ENCODE assay signal across 8 cellular contexts in genomic region chr19:12884926-12885748, GRCh38. TPM values are rescaled to one million over a fixed set of nuclear protein-coding genes. Genes with fewer than 3 reads are reported as not detected.
DNase-seq lines count a peak whose midpoint lies in the region; ATAC-seq, FAIRE-seq and TF ChIP-seq lines count a peak whose summit lies in the region.

No MANE protein-coding gene starts in this region.

- no peaks in the 10 kb centered on the region for H3K36me3 ChIP-seq in astrocyte (ENCODE audit: insufficient read depth, low read length)

- H3K79me2 ChIP-seq in astrocyte (ENCODE audit: insufficient read depth, low read length) = no peaks in the 10 kb centered on the region

- peaks cover 17% of the 10 kb centered on the region for H3K9me3 ChIP-seq in astrocyte (ENCODE audit: insufficient read depth, low read depth, low read length)

- H3K4me3 Mint-ChIP-seq in astrocyte (ENCODE audit: unreplicated experiment) = peak overlapping the region; percentile 54

- H3K27me3 Mint-ChIP-seq in astrocyte (ENCODE audit: low read depth, unreplicated experiment) = peaks cover 35% of the 10 kb centered on the region

- H3K27ac Mint-ChIP-seq in astrocyte (ENCODE audit: unreplicated experiment) = no peak overlapping the region

- no peaks in the 10 kb centered on the region for H4K20me1 ChIP-seq in astrocyte (ENCODE audit: insufficient read depth, low read length)

- no peak overlapping the region for H3K27ac ChIP-seq in astrocyte (ENCODE audit: low read depth, low read length)

- no peaks in the 10 kb centered on the region for H3K36me3 Mint-ChIP-seq in astrocyte (ENCODE audit: low read depth, unreplicated experiment)

- H3K4me1 ChIP-seq in astrocyte (ENCODE audit: insufficient read depth, low read length) = no peaks in the 10 kb centered on the region

- no peaks in the 10 kb centered on the region for H3K9me3 Mint-ChIP-seq in astrocyte (ENCODE audit: unreplicated experiment)

- peak overlapping the region; percentile 47 for H2AFZ ChIP-seq in astrocyte (ENCODE audit: low read depth, low read length)

- no peak overlapping the region for H3K9ac ChIP-seq in astrocyte (ENCODE audit: low read length)

- ATAC-seq in HG03097 (IDR thresholded peaks at IDR 0.05; ENCODE audit: low FRiP score, unreplicated experiment) = no peak

- DNase-seq in GDM1 (lab: John Stamatoyannopoulos, UW) (peak; percentile 47), MV-4-11 (lab: John Stamatoyannopoulos, UW) (peak; percentile 63), T-helper 22 cell (ENCODE audit: low read depth) (peak; percentile 68), astrocyte (ENCODE audit: low read depth) (peak; percentile 16), DMS114 treated with DMSO at 0.1 percent for 48 hours (lab: John Stamatoyannopoulos, UW; ENCODE audit: unreplicated experiment) (no peak)
- DNase-seq in stimulated activated CD4-positive, alpha-beta T cell treated with anti-CD3 and anti-CD28 coated beads, Interleukin-12 subunit alpha, Interleukin-12 subunit beta, amount 100 ng/mL, for 24 hours (ENCODE audit: low read depth in 2 of 2) = peak; percentile 72 to 92

- H3K4me1 Mint-ChIP-seq in astrocyte (ENCODE audit: low read depth, unreplicated experiment) = no peaks in the 10 kb centered on the region

- peak overlapping the region; percentile 70 for H3K4me2 ChIP-seq in astrocyte (ENCODE audit: low read length)

- H3K27me3 ChIP-seq in astrocyte (ENCODE audit: insufficient read depth, low read length) = peaks cover 22% of the 10 kb centered on the region

- H3K4me3 ChIP-seq in astrocyte (ENCODE audit: insufficient read depth, low read depth, low read length) (peak overlapping the region; percentile 10), iPS-11a (ENCODE audit: low read depth, low read length) (peak overlapping the region; percentile 60)

- no peak for FAIRE-seq in astrocyte (lab: Jason Lieb, UNC)

- no peak for TF ChIP-seq CTCF in astrocyte (IDR thresholded peaks at IDR 0.05; ENCODE audit: insufficient read depth, low read depth, low read length)

RNA-seq across cellular contexts. Expression of gene KLF1, which starts 1.9 kb away (rescaled TPM):
- total RNA-seq in astrocyte = 0.17 TPM in 1 of 2 replicates, not detected in the other

RNA-seq across cellular contexts. Expression of gene DNASE2, which starts 3.9 kb away (rescaled TPM):
- 33.1 and 37.8 TPM in 2 replicates for total RNA-seq in astrocyte

RNA-seq across cellular contexts. Expression of gene GCDH, which starts 5.8 kb away (rescaled TPM):
- total RNA-seq in astrocyte = 15.5 and 17.5 TPM in 2 replicates

RNA-seq across cellular contexts. Expression of gene SYCE2, which starts 34.0 kb away (rescaled TPM):
- total RNA-seq in astrocyte = 0.50 TPM in 1 of 2 replicates, not detected in the other

RNA-seq across cellular contexts. Expression of gene MAST1, which starts 46.8 kb away (rescaled TPM):
- 5.4 and 6.3 TPM in 2 replicates for total RNA-seq in astrocyte
